ENCODE assay signal across 9 cellular contexts in the genomic region with DNA sequence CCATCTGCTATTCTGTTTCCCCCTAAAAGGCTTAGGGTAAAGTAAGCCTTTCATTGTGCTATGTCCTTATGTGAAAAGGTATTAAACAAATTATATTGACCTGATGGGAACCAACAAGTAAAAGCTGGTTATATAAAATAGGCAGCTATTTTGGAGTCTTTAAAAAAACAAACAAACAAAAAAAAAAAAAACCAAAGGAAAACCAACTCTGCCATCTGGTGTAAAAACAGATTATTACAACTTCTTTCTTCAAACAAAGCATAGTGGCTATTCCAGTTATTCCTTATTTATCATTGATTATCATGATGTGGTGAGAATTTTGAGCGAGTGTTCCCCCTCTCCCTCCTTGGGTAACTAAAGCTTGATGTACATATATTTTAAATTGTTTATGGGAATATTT.
DNase-seq lines count a peak whose midpoint lies in the region; ATAC-seq, FAIRE-seq and TF ChIP-seq lines count a peak whose summit lies in the region.
"Had no signal": no experiment of that assay in that cellular context is flagged by ENCODE, and none has a peak within 500 bp of the region (broad histone marks: within the 10 kb centered on the region; RNA-seq: fewer than 3 reads in every experiment).

No MANE protein-coding gene starts in this region.

- TF ChIP-seq EP300 in A549 (IDR thresholded peaks at IDR 0.05): no peak

- H3K4me1 ChIP-seq in A549: peaks cover 10% of the 10 kb centered on the region; the same call in 2 of the 3 replicates

- peak; percentile 90 for TF ChIP-seq CTCF in A549 (IDR thresholded peaks at IDR 0.05)
- TF ChIP-seq CTCF in GM10248 (IDR thresholded peaks at IDR 0.05; ENCODE audit: control extremely low read depth, extremely low read depth, low read depth, missing control alignments): peak; percentile 15

- 2% methylated on average over 1 of the region's 1 CpG for WGBS in A549 (ENCODE audit: missing lambda C conversion rate)

- H3K36me3 Mint-ChIP-seq in stimulated activated naive B cell treated with anti-CD40 and anti-IgM and Interleukin-4, amounts not matched to agents 10 μg/mL and 1 μg/mL and 100 μg/mL, for 72 hours: no peaks in the 10 kb centered on the region

- no peak overlapping the region for H3K27ac Mint-ChIP-seq in stimulated activated naive B cell treated with anti-CD40 and anti-IgM and Interleukin-4, amounts not matched to agents 10 μg/mL and 1 μg/mL and 100 μg/mL, for 72 hours

- H3K4me1 Mint-ChIP-seq in stimulated activated naive B cell treated with anti-CD40 and anti-IgM and Interleukin-4, amounts not matched to agents 10 μg/mL and 1 μg/mL and 100 μg/mL, for 72 hours: no peaks in the 10 kb centered on the region

- peaks cover 0 to 3% of the 10 kb centered on the region in 2 donors for H3K27me3 Mint-ChIP-seq in stimulated activated naive B cell treated with anti-CD40 and anti-IgM and Interleukin-4, amounts not matched to agents 10 μg/mL and 1 μg/mL and 100 μg/mL, for 72 hours

- POLR2A ChIA-PET in A549 (lab: Yijun Ruan, JAX): no interaction called here
- POLR2A ChIA-PET in GM10248 (lab: Yijun Ruan, JAX): no interaction called here

- TF ChIP-seq RAD21 in A549 (conservative IDR thresholded peaks at IDR 0.05 in 1 of 2, IDR thresholded peaks at IDR 0.05 in 1 of 2): peak; percentile 85 to 95

- no peak for TF ChIP-seq POLR2A in A549 (IDR thresholded peaks at IDR 0.05; ENCODE audit: low read length)

- peak in 1 of 2 experiments; percentile 44; a peak in 2 of 6 replicates for ATAC-seq in A549
- no peak for ATAC-seq in stimulated activated naive B cell treated with anti-CD40 and anti-IgM and Interleukin-4, amounts not matched to agents 10 μg/mL and 1 μg/mL and 100 μg/mL, for 72 hours (replicated peaks)
- ATAC-seq in HG03432 (IDR thresholded peaks at IDR 0.05; ENCODE audit: unreplicated experiment): no peak

- H3K9me3 ChIP-seq in A549: no peaks in the 10 kb centered on the region
- H3K9me3 ChIP-seq: neutrophil had no signal

- H3K4me3 ChIP-seq in A549: no peak overlapping the region

- H3K4me2 ChIP-seq in A549: no peak overlapping the region

- DNase-seq in A549 (ENCODE audit: low read depth in 1 of 2, low spot score in 1 of 2): peak; percentile 18
- DNase-seq in GM10248 (ENCODE audit: extremely low spot score): no peak
- DNase-seq in iris pigment epithelial cell (ENCODE audit: low read depth): peak; percentile 20
- no peak for DNase-seq in stimulated activated naive B cell treated with anti-CD40 and anti-IgM and Interleukin-4, amounts not matched to agents 10 μg/mL and 1 μg/mL and 100 μg/mL, for 72 hours
- no peak for DNase-seq in NCI-H748 (lab: John Stamatoyannopoulos, UW; ENCODE audit: unreplicated experiment)
- no peak for DNase-seq in GM19239 (ENCODE audit: insufficient read length, low spot score)

- CTCF ChIA-PET in A549 (lab: Yijun Ruan, JAX) (interaction anchor here (0.7 to 13.0 kb wide), 34 partner anchors 10 to 233 kb away, joined by 3 to 146 read pairs (median 6); a partner anchor contains a TSS), GM10248 (lab: Yijun Ruan, JAX) (interaction anchor here (0.7 to 5.1 kb wide), 18 partner anchors 9 to 183 kb away, joined by 3 to 56 read pairs (median 4); a partner anchor contains a TSS)

- no peak overlapping the region for H3K4me3 Mint-ChIP-seq in stimulated activated naive B cell treated with anti-CD40 and anti-IgM and Interleukin-4, amounts not matched to agents 10 μg/mL and 1 μg/mL and 100 μg/mL, for 72 hours

- FAIRE-seq in A549 (lab: Jason Lieb, UNC) (no peak), TTC549 (lab: Jason Lieb, UNC) (peak; percentile 91), GM19239 (lab: Jason Lieb, UNC) (no peak)

- H3K9me3 Mint-ChIP-seq in stimulated activated naive B cell treated with anti-CD40 and anti-IgM and Interleukin-4, amounts not matched to agents 10 μg/mL and 1 μg/mL and 100 μg/mL, for 72 hours: no peaks in the 10 kb centered on the region

- H3K27ac ChIP-seq in A549: peak overlapping the region in 1 of 2 experiments; percentile 24; a peak in 1 of 6 replicates
- H3K27ac ChIP-seq: neutrophil had no signal

TF ChIP-seq in A549, 52 proteins besides CTCF, POLR2A, EP300 and RAD21:
- TF ChIP-seq SMC3 (IDR thresholded peaks at IDR 0.05) (peak; percentile 97), TFCP2L1 (CRISPR knock-in tag; IDR thresholded peaks at IDR 0.05) (no peak)
TF ChIP-seq in A549: peak in this region for 1.

Comparison
In these comparisons a context has a peak if more than half of its experiments do, and no peak if none do; other contexts are left out.
1. DNase-seq: peak in A549 (2 of 2) and iris pigment epithelial cell (single experiment); none in GM10248 (single experiment), stimulated activated naive B cell treated with anti-CD40 and anti-IgM and Interleukin-4, amounts not matched to agents 10 μg/mL and 1 μg/mL and 100 μg/mL, for 72 hours (single experiment), NCI-H748 (single experiment) and GM19239 (single experiment).